34 cellular contexts compared by ENCODE assay signal in the genomic region with DNA sequence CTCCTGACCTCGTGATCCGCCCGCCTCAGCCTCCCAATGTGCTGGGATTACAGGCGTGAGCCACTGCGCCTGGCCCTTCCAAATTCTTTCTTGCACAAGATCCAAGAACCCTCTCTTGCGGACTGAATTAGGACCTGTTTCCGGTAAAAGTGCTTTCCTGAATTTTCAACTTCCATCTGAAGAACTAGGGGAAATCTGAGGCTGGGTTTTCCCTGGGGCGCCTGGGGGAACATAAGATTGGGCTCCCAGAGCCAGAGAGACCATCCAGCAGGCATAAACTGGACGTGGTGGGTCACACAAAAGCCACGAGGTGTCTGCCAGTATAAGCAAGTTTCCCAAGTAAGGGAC. TPM values are rescaled to one million over a fixed set of nuclear protein-coding genes. Genes with fewer than 3 reads are reported as not detected.
"Had no signal": no experiment of that assay in that cellular context is flagged by ENCODE, and none has a peak within 500 bp of the region (broad histone marks: within the 10 kb centered on the region; RNA-seq: fewer than 3 reads in every experiment).

No MANE protein-coding gene starts in this region.

- ATAC-seq: activated CD8-positive, alpha-beta T cell treated with anti-CD3 and anti-CD28 coated beads for 36 hours; activated naive CD4-positive, alpha-beta T cell treated with anti-CD3 and anti-CD28 coated beads, Interleukin-2, amount 50 U/mL, for 72 hours; activated T-cell treated with anti-CD3 and anti-CD28 coated beads, Interleukin-2, amount 50 U/mL, for 72 hours; body of pancreas had no signal

- H3K27me3 ChIP-seq: adrenal gland, body of pancreas, breast epithelium had no signal

- H3K27ac Mint-ChIP-seq: activated CD4-positive, alpha-beta T cell treated with anti-CD3 and anti-CD28 coated beads, Interleukin-2, amount 10 ng/mL, durations not matched to agents 24 days and 14 days; activated CD8-positive, alpha-beta T cell treated with anti-CD3 and anti-CD28 coated beads for 36 hours; activated naive CD4-positive, alpha-beta T cell treated with anti-CD3 and anti-CD28 coated beads for 36 hours; activated naive CD4-positive, alpha-beta T cell treated with anti-CD3 and anti-CD28 coated beads, Interleukin-2, amount 50 U/mL, for 72 hours; activated T-cell treated with anti-CD3 and anti-CD28 coated beads, Interleukin-2, amount 50 U/mL, for 72 hours; activated T-helper 2 cell treated with anti-CD3 and anti-CD28 coated beads, Interferon-gamma antibody, Interleukin-2, Interleukin-4, amounts not matched to agents 10 μg/mL and 5 μg/mL and 100 μg/mL, durations not matched to agents 14 hours and 24 hours and 36 hours had no signal

- H3K4me2 ChIP-seq: PC-9 had no signal

- FAIRE-seq: astrocyte had no signal

- H3K36me3 Mint-ChIP-seq: activated naive CD4-positive, alpha-beta T cell treated with anti-CD3 and anti-CD28 coated beads, Interleukin-2, amount 50 U/mL, for 72 hours had no signal

- H2AFZ ChIP-seq: PC-9 had no signal

- H3K27ac ChIP-seq: adrenal gland, body of pancreas, breast epithelium, PC-9, WERI-Rb-1 had no signal

- DNase-seq: activated CD4-positive, alpha-beta T cell treated with anti-CD3 and anti-CD28 coated beads for 1 hour; activated CD4-positive, alpha-beta T cell treated with anti-CD3 and anti-CD28 coated beads, Interleukin-2, amount 10 ng/mL, durations not matched to agents 24 days and 14 days; activated CD4-positive, alpha-beta T cell treated with anti-CD3 and anti-CD28 coated beads, Interleukin-2, amount 50 U/mL, for 4 hours; activated CD4-positive, CD25-positive, alpha-beta regulatory T cell; activated CD8-positive, alpha-beta T cell treated with anti-CD3 and anti-CD28 coated beads for 36 hours; activated gamma-delta T cell treated with Interleukin-2 at 50 U/mL for 16 hours; activated naive CD4-positive, alpha-beta T cell treated with anti-CD3 and anti-CD28 coated beads for 36 hours; activated T-cell treated with anti-CD3 and anti-CD28 coated beads, Interleukin-2, amount 50 U/mL, for 1 hour; activated T-cell treated with anti-CD3 and anti-CD28 coated beads, Interleukin-2, amount 50 U/mL, for 72 hours; adrenal gland; body of pancreas; NCI-H1092 treated with DMSO at 0.1 percent for 48 hours; NCI-H146; NCI-H187; NCI-H2029 treated with DMSO at 0.1 percent for 48 hours; NCI-H2107; NCI-H2171; NCI-H510A; NCI-H526; NCI-H748 treated with DMSO at 0.1 percent for 48 hours; NK-92 treated with Interleukin-12 subunit alpha and Interleukin-12 subunit beta, amount 100 ng/mL, for 24 hours; PC-9; Right ventricle myocardium superior; SW 1271; T-helper 1 cell; T-helper 2 cell; T-helper 9 cell; WERI-Rb-1 had no signal

- H3K4me3 Mint-ChIP-seq: activated CD4-positive, alpha-beta T cell treated with anti-CD3 and anti-CD28 coated beads, Interleukin-2, amount 10 ng/mL, durations not matched to agents 24 days and 14 days; activated CD8-positive, alpha-beta T cell treated with anti-CD3 and anti-CD28 coated beads for 36 hours; activated naive CD4-positive, alpha-beta T cell treated with anti-CD3 and anti-CD28 coated beads for 36 hours; activated T-cell treated with anti-CD3 and anti-CD28 coated beads, Interleukin-2, amount 50 U/mL, for 72 hours had no signal

- H3K4me1 Mint-ChIP-seq: activated CD4-positive, alpha-beta T cell treated with anti-CD3 and anti-CD28 coated beads, Interleukin-2, amount 10 ng/mL, durations not matched to agents 24 days and 14 days had no signal

- H3K4me3 ChIP-seq: body of pancreas, PC-9 had no signal

- H3K36me3 ChIP-seq: adrenal gland, breast epithelium, WERI-Rb-1 had no signal

- H3K4me1 ChIP-seq: adrenal gland, breast epithelium had no signal

- H3K27me3 Mint-ChIP-seq: activated CD8-positive, alpha-beta T cell treated with anti-CD3 and anti-CD28 coated beads for 36 hours had no signal

- H3K9me3 ChIP-seq: adrenal gland, body of pancreas, breast epithelium had no signal

- H3K9me3 Mint-ChIP-seq: activated CD4-positive, alpha-beta T cell treated with anti-CD3 and anti-CD28 coated beads, Interleukin-2, amount 10 ng/mL, durations not matched to agents 24 days and 14 days; activated CD8-positive, alpha-beta T cell treated with anti-CD3 and anti-CD28 coated beads for 36 hours; activated naive CD4-positive, alpha-beta T cell treated with anti-CD3 and anti-CD28 coated beads for 36 hours; activated naive CD4-positive, alpha-beta T cell treated with anti-CD3 and anti-CD28 coated beads, Interleukin-2, amount 50 U/mL, for 72 hours; activated T-cell treated with anti-CD3 and anti-CD28 coated beads, Interleukin-2, amount 50 U/mL, for 72 hours; activated T-helper 2 cell treated with anti-CD3 and anti-CD28 coated beads, Interferon-gamma antibody, Interleukin-2, Interleukin-4, amounts not matched to agents 10 μg/mL and 5 μg/mL and 100 μg/mL, durations not matched to agents 14 hours and 24 hours and 36 hours had no signal

RNA-seq across cellular contexts. Expression of a gene that starts 21.3 kb away (rescaled TPM):
- total RNA-seq: activated CD4-positive, alpha-beta T cell treated with anti-CD3 and anti-CD28 coated beads, Interleukin-2, amount 10 ng/mL, durations not matched to agents 24 days and 14 days; activated naive CD4-positive, alpha-beta T cell treated with anti-CD3 and anti-CD28 coated beads for 36 hours; M059J; OCI-LY7 had no signal

RNA-seq across cellular contexts. Expression of a gene that starts 32.3 kb away (rescaled TPM):
- total RNA-seq: activated CD4-positive, alpha-beta T cell treated with anti-CD3 and anti-CD28 coated beads, Interleukin-2, amount 10 ng/mL, durations not matched to agents 24 days and 14 days; activated CD8-positive, alpha-beta T cell treated with anti-CD3 and anti-CD28 coated beads for 36 hours; activated naive CD4-positive, alpha-beta T cell treated with anti-CD3 and anti-CD28 coated beads for 36 hours; activated T-cell treated with anti-CD3 and anti-CD28 coated beads, Interleukin-2, amount 50 U/mL, for 72 hours; M059J; OCI-LY7 had no signal
